1 cellular context compared by ENCODE assay signal in the genomic region with DNA sequence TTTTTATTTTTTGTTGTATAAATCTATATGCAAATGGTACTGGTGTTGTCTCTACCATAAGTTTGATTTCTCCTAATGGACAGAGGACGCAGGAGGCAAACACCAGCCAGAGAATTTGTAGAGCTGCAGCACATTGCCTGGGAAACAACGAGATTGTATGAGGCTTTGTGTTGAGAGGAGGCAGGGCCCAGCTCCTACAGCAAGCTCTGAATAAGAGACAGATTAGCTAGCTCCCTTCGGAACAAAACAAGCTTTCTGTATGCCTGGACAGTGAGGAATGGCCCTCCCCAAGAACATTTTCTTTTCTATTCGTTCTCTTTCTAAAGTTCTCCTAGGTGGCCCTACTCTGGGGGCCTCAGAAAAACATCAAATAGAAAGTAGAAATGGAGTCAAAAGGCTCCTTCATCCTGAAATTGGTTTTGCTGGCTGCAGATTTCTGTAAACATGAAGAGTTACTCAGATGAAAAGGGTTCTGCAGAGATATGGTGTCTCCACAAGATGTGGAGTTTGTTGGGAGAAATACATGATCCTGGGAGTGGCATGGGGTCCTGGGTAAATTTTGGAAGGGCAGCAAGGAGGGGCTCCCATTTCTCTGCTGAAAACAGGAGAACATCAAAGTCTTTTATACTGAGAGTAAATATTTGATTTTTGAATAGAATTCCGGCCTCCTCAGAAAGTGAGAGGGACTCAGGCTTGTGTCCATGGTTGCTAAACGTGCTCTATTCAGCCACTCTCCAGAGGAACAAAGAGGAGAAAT.
TF ChIP-seq lines count a peak whose summit lies in the region.

No MANE protein-coding gene starts in this region.

TF ChIP-seq in HepG2, 621 proteins besides CTCF, POLR2A, EP300 and RAD21 (continued from another document and continues in another):
- TF ChIP-seq ZNF782 (CRISPR knock-in tag; IDR thresholded peaks at IDR 0.05; ENCODE audit: borderline replicate concordance) (no peak), ZKSCAN1 (IDR thresholded peaks at IDR 0.05; ENCODE audit: low read length) (no peak), FUBP1 (CRISPR knock-in tag; IDR thresholded peaks at IDR 0.05; ENCODE audit: borderline replicate concordance) (no peak), NFIC (IDR thresholded peaks at IDR 0.05; ENCODE audit: low read length) (peak; percentile 75; the same call in 1 of the 2 replicates), RERE (CRISPR knock-in tag; IDR thresholded peaks at IDR 0.05; ENCODE audit: low read depth) (no peak), BCL6 (CRISPR knock-in tag; IDR thresholded peaks at IDR 0.05) (no peak), ZMAT3 (CRISPR knock-in tag; conservative IDR thresholded peaks at IDR 0.05) (no peak), STAG1 (CRISPR knock-in tag; IDR thresholded peaks at IDR 0.05) (no peak), NCOR1 (IDR thresholded peaks at IDR 0.05; ENCODE audit: borderline replicate concordance, low read length) (no peak), ZNF780A (CRISPR knock-in tag; IDR thresholded peaks at IDR 0.05) (no peak), ZNF251 (CRISPR knock-in tag; IDR thresholded peaks at IDR 0.05) (no peak), ZNF724P (CRISPR knock-in tag; IDR thresholded peaks at IDR 0.05; ENCODE audit: borderline replicate concordance) (no peak), TMF1 (CRISPR knock-in tag; IDR thresholded peaks at IDR 0.05; ENCODE audit: low read depth) (no peak), ZSCAN30 (CRISPR knock-in tag; IDR thresholded peaks at IDR 0.05) (0 out of 2 replicates have a peak, but pooled peaks have one; percentile 35), HNF4G (IDR thresholded peaks at IDR 0.05; ENCODE audit: borderline replicate concordance, low read depth, low read length) (no peak), HNF4G (CRISPR knock-in tag; IDR thresholded peaks at IDR 0.05; ENCODE audit: borderline replicate concordance, low read depth) (no peak), MAFG (CRISPR knock-in tag; IDR thresholded peaks at IDR 0.05) (no peak), LCORL (IDR thresholded peaks at IDR 0.05) (no peak), LCORL (CRISPR knock-in tag; IDR thresholded peaks at IDR 0.05) (peak; percentile 95), ZNF577 (CRISPR knock-in tag; IDR thresholded peaks at IDR 0.05; ENCODE audit: borderline replicate concordance, low read depth) (no peak), ZNF280D (CRISPR knock-in tag; IDR thresholded peaks at IDR 0.05) (no peak), ZNF460 (CRISPR knock-in tag; IDR thresholded peaks at IDR 0.05; ENCODE audit: borderline replicate concordance) (no peak), GATA4 (IDR thresholded peaks at IDR 0.05; ENCODE audit: borderline replicate concordance, low read depth) (peak; percentile 65; the same call in 1 of the 2 replicates), REL (CRISPR knock-in tag; conservative IDR thresholded peaks at IDR 0.05) (no peak), ZNF331 (CRISPR knock-in tag; IDR thresholded peaks at IDR 0.05) (no peak), ZNF224 (CRISPR knock-in tag; IDR thresholded peaks at IDR 0.05) (no peak), ZFY (CRISPR knock-in tag; IDR thresholded peaks at IDR 0.05) (no peak), ARHGAP35 (CRISPR knock-in tag; IDR thresholded peaks at IDR 0.05; ENCODE audit: borderline replicate concordance) (no peak), ZNF564 (CRISPR knock-in tag; IDR thresholded peaks at IDR 0.05) (no peak), ZNF766 (CRISPR knock-in tag; IDR thresholded peaks at IDR 0.05; ENCODE audit: borderline replicate concordance) (no peak), BORCS8-MEF2B (CRISPR knock-in tag; IDR thresholded peaks at IDR 0.05) (no peak), SNAPC2 (CRISPR knock-in tag; IDR thresholded peaks at IDR 0.05) (no peak), ZNF160 (CRISPR knock-in tag; IDR thresholded peaks at IDR 0.05) (no peak)
- TF ChIP-seq, protein P1, sequence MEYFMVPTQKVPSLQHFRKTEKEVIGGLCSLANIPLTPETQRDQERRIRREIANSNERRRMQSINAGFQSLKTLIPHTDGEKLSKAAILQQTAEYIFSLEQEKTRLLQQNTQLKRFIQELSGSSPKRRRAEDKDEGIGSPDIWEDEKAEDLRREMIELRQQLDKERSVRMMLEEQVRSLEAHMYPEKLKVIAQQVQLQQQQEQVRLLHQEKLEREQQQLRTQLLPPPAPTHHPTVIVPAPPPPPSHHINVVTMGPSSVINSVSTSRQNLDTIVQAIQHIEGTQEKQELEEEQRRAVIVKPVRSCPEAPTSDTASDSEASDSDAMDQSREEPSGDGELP (IDR thresholded peaks at IDR 0.05; ENCODE audit: borderline replicate concordance, low read depth): no peak
- TF ChIP-seq, protein P2, sequence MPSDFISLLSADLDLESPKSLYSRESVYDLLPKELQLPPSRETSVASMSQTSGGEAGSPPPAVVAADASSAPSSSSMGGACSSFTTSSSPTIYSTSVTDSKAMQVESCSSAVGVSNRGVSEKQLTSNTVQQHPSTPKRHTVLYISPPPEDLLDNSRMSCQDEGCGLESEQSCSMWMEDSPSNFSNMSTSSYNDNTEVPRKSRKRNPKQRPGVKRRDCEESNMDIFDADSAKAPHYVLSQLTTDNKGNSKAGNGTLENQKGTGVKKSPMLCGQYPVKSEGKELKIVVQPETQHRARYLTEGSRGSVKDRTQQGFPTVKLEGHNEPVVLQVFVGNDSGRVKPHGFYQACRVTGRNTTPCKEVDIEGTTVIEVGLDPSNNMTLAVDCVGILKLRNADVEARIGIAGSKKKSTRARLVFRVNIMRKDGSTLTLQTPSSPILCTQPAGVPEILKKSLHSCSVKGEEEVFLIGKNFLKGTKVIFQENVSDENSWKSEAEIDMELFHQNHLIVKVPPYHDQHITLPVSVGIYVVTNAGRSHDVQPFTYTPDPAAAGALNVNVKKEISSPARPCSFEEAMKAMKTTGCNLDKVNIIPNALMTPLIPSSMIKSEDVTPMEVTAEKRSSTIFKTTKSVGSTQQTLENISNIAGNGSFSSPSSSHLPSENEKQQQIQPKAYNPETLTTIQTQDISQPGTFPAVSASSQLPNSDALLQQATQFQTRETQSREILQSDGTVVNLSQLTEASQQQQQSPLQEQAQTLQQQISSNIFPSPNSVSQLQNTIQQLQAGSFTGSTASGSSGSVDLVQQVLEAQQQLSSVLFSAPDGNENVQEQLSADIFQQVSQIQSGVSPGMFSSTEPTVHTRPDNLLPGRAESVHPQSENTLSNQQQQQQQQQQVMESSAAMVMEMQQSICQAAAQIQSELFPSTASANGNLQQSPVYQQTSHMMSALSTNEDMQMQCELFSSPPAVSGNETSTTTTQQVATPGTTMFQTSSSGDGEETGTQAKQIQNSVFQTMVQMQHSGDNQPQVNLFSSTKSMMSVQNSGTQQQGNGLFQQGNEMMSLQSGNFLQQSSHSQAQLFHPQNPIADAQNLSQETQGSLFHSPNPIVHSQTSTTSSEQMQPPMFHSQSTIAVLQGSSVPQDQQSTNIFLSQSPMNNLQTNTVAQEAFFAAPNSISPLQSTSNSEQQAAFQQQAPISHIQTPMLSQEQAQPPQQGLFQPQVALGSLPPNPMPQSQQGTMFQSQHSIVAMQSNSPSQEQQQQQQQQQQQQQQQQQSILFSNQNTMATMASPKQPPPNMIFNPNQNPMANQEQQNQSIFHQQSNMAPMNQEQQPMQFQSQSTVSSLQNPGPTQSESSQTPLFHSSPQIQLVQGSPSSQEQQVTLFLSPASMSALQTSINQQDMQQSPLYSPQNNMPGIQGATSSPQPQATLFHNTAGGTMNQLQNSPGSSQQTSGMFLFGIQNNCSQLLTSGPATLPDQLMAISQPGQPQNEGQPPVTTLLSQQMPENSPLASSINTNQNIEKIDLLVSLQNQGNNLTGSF (CRISPR knock-in tag; IDR thresholded peaks at IDR 0.05): no peak
- TF ChIP-seq, protein P3, sequence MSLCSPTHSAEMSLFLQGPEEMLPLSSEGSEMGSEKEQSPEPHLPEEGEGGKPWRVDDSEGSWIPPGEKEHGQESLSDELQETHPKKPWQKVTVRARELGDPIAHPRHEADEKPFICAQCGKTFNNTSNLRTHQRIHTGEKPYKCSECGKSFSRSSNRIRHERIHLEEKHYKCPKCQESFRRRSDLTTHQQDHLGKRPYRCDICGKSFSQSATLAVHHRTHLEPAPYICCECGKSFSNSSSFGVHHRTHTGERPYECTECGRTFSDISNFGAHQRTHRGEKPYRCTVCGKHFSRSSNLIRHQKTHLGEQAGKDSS (CRISPR knock-in tag; IDR thresholded peaks at IDR 0.05; ENCODE audit: borderline replicate concordance, low read depth): 0 out of 2 replicates have a peak, but pooled peaks have one; percentile 11
- TF ChIP-seq, protein P4, sequence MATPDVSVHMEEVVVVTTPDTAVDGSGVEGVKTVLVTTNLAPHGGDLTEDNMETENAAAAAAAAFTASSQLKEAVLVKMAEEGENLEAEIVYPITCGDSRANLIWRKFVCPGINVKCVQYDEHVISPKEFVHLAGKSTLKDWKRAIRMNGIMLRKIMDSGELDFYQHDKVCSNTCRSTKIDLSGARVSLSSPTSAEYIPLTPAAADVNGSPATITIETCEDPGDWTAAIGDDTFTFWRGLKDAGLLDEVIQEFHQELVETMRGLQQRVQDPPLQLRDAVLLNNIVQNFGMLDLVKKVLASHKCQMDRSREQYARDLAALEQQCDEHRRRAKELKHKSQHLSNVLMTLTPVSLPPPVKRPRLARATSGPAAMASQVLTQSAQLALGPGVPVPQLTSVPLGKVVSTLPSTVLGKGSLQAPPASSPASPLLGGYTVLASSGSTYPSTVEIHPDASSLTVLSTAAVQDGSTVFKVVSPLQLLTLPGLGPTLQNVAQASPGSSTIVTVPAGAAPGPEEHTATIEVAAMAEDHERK (CRISPR knock-in tag; IDR thresholded peaks at IDR 0.05; ENCODE audit: low read depth): no peak
- TF ChIP-seq, protein P5, sequence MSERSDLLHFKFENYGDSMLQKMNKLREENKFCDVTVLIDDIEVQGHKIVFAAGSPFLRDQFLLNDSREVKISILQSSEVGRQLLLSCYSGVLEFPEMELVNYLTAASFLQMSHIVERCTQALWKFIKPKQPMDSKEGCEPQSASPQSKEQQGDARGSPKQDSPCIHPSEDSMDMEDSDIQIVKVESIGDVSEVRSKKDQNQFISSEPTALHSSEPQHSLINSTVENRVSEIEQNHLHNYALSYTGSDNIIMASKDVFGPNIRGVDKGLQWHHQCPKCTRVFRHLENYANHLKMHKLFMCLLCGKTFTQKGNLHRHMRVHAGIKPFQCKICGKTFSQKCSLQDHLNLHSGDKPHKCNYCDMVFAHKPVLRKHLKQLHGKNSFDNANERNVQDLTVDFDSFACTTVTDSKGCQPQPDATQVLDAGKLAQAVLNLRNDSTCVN (CRISPR knock-in tag; IDR thresholded peaks at IDR 0.05; ENCODE audit: borderline replicate concordance): peak; percentile 47; the same call in 1 of the 2 replicates
